9 cellular contexts compared by ENCODE assay signal in genomic region chr9:126862461-126862830, GRCh38. TPM values are rescaled to one million over a fixed set of nuclear protein-coding genes. Genes with fewer than 3 reads are reported as not detected.
DNase-seq lines count a peak whose midpoint lies in the region; TF ChIP-seq lines count a peak whose summit lies in the region.
"Had no signal": no experiment of that assay in that cellular context is flagged by ENCODE, and none has a peak within 500 bp of the region (broad histone marks: within the 10 kb centered on the region; RNA-seq: fewer than 3 reads in every experiment).

No MANE protein-coding gene starts in this region.

- 0 out of 2 replicates have a peak, but pooled peaks cover 6% of the 10 kb centered on the region for H3K36me3 ChIP-seq in GM23248 (ENCODE audit: low read depth)
- peaks cover 7% of the 10 kb centered on the region for H3K36me3 ChIP-seq in cardiac muscle cell
- H3K36me3 ChIP-seq in skeletal muscle tissue (ENCODE audit: control insufficient read depth in 3 of 3, insufficient read depth in 3 of 3, low read length in 3 of 3), result peaks cover 0 to 6% (median 0%) of the 10 kb centered on the region in 3 donors

- H3K4me1 ChIP-seq in GM23248 (ENCODE audit: insufficient read depth) (peaks cover 22% of the 10 kb centered on the region), cardiac muscle cell (ENCODE audit: low read depth) (peaks cover 17% of the 10 kb centered on the region), skeletal muscle tissue (ENCODE audit: control insufficient read depth in 3 of 3, insufficient read depth in 3 of 3, low read length in 3 of 3) (peaks cover 45 to 57% (median 53%) of the 10 kb centered on the region in 3 donors)

- peak overlapping the region; percentile 97 for H3K4me2 ChIP-seq in GM23248 (ENCODE audit: unreplicated experiment)

- H3K9ac ChIP-seq in GM23248, result peak overlapping the region; percentile 82
- H3K9ac ChIP-seq in skeletal muscle tissue (ENCODE audit: low read depth in 1 of 3, low read length in 3 of 3), result peak overlapping the region; percentile 28 to 90 (median 88)

- 0 out of 2 replicates have a peak overlapping the region, but pooled peaks have one; percentile 19 for H2AFZ ChIP-seq in GM23248

- in situ Hi-C loops in GM23248 (cut with MboI), result no loop called here

- H3K4me3 ChIP-seq in GM23248 (peak overlapping the region; percentile 89), cardiac muscle cell (peak overlapping the region; percentile 3), skeletal muscle tissue (ENCODE audit: low read length in 3 of 3) (peak overlapping the region; percentile 84 to 88 (median 86))

- H3K27ac ChIP-seq in GM23248, result no peak overlapping the region
- peak overlapping the region; percentile 13 for H3K27ac ChIP-seq in cardiac muscle cell
- H3K27ac ChIP-seq in skeletal muscle tissue (ENCODE audit: low read depth, low read length), result peak overlapping the region; percentile 92

- no peak for TF ChIP-seq CTCF in cardiac muscle cell (IDR thresholded peaks at IDR 0.05; ENCODE audit: low read depth, low read length)

- peaks cover 67% of the 10 kb centered on the region for H3K79me2 ChIP-seq in GM23248 (ENCODE audit: insufficient read depth)

- H4K20me1 ChIP-seq in GM23248 (ENCODE audit: insufficient read depth), result peaks cover 11% of the 10 kb centered on the region; the same call in 1 of the 2 replicates

- H3K9me2 ChIP-seq in GM23248 (ENCODE audit: insufficient read depth), result no peaks in the 10 kb centered on the region

- 17 to 23% methylated on average over 4 of the region's 4 CpGs for WGBS in GM23248 (ENCODE audit: low coverage in 1 of 2, low lambda C conversion rate in 2 of 2, missing lambda C conversion rate in 2 of 2), 2 experiments

- H3K9me3 ChIP-seq in GM23248 (ENCODE audit: low read depth) (no peaks in the 10 kb centered on the region), cardiac muscle cell (ENCODE audit: low read depth) (no peaks in the 10 kb centered on the region), skeletal muscle tissue (ENCODE audit: control insufficient read depth in 3 of 3, low read length in 3 of 3) (no peaks in the 10 kb centered on the region)

- H3F3A ChIP-seq in GM23248 (ENCODE audit: insufficient read depth), result peaks cover 21% of the 10 kb centered on the region; the same call in 1 of the 2 replicates

- DNase-seq in GM23248 (peak; percentile 30), SKM-1 (lab: John Stamatoyannopoulos, UW; ENCODE audit: unreplicated experiment) (peak; percentile 46), cardiac muscle cell (ENCODE audit: low read depth in 1 of 2, low spot score in 1 of 2) (no peak), NCI-H2107 treated with DMSO at 0.1 percent for 48 hours (lab: John Stamatoyannopoulos, UW; ENCODE audit: unreplicated experiment) (no peak), NCI-H510A treated with DMSO at 0.1 percent for 48 hours (lab: John Stamatoyannopoulos, UW) (no peak), NCI-H1436 (lab: John Stamatoyannopoulos, UW) (no peak), dedifferentiated amniotic fluid mesenchymal stem cell (ENCODE audit: extremely low spot score) (no peak)
- DNase-seq: T-helper 9 cell had no signal

- no peaks in the 10 kb centered on the region for H3K27me3 ChIP-seq in GM23248 (replicated peaks; ENCODE audit: insufficient read depth)
- H3K27me3 ChIP-seq in cardiac muscle cell, result no peaks in the 10 kb centered on the region
- no peaks in the 10 kb centered on the region for H3K27me3 ChIP-seq in skeletal muscle tissue (ENCODE audit: control insufficient read depth in 3 of 3, insufficient read depth in 3 of 3, low read length in 3 of 3)

RNA-seq across cellular contexts. Expression of gene ZBTB34, which starts 2.0 kb away (rescaled TPM):
- total RNA-seq in GM23248 (2014; rRNA removed; shearing (Covaris generic)), result 5.5 and 7.5 TPM in 2 replicates
- polyA plus RNA-seq in GM23248 (2016; fragmentation: Nextera tagmentation; extraction: Ambion mirVana) (2.3 and 2.4 TPM in 2 replicates), cardiac muscle cell (4.9 and 8.8 TPM in 2 replicates)
- total RNA-seq in cardiac muscle cell (10.9 and 13.0 TPM in 2 replicates), skeletal muscle tissue (17.2 TPM)

RNA-seq across cellular contexts. Expression of gene RALGPS1, which starts 52.1 kb away (rescaled TPM):
- 1.8 and 2.1 TPM in 2 replicates for total RNA-seq in GM23248 (2014; rRNA removed; shearing (Covaris generic))
- polyA plus RNA-seq in GM23248 (2016; fragmentation: Nextera tagmentation; extraction: Ambion mirVana) (0.54 and 0.71 TPM in 2 replicates), cardiac muscle cell (14.1 and 15.7 TPM in 2 replicates)
- total RNA-seq in cardiac muscle cell (16.1 and 18.1 TPM in 2 replicates), skeletal muscle tissue (9.4 TPM)

RNA-seq across cellular contexts. Expression of gene ZBTB43, which starts 57.6 kb away (rescaled TPM):
- total RNA-seq in GM23248 (2014; rRNA removed; shearing (Covaris generic)), result 8.5 and 11.9 TPM in 2 replicates
- polyA plus RNA-seq in GM23248 (2016; fragmentation: Nextera tagmentation; extraction: Ambion mirVana) (11.5 and 12.3 TPM in 2 replicates), cardiac muscle cell (17.6 and 38.3 TPM in 2 replicates)
- total RNA-seq in cardiac muscle cell (12.5 and 18.6 TPM in 2 replicates), skeletal muscle tissue (12.0 TPM)

Comparison
In these comparisons a context has a peak if more than half of its experiments do, and no peak if none do; other contexts are left out.
1. DNase-seq: peak in GM23248 (single experiment) and SKM-1 (single experiment); none in cardiac muscle cell (0 of 2), NCI-H2107 treated with DMSO at 0.1 percent for 48 hours (single experiment), NCI-H510A treated with DMSO at 0.1 percent for 48 hours (single experiment), NCI-H1436 (single experiment) and dedifferentiated amniotic fluid mesenchymal stem cell (single experiment).
2. H3K4me3 ChIP-seq: peak in every context shown above with its lines; median percentile 89 in GM23248; 86 in skeletal muscle tissue; 3 in cardiac muscle cell.